In the genomic region with DNA sequence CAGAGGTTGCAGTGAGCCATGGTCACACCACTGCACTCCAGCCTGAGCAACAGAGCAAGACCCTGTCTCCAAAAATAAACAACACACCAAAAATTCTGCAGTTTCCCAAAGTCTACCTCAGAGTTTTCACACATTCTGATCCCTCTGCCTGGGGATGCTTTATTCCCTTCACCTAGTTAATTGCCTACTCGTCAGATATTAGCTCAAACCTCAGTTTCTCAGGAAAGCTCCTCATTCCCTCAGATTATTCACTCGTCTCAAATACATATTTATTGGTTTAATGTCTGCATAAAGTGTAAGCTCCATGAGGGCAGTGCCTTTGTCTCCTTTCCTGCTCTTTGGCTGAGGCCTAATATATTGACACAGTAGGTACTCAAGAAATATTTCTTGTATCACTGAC, we compare ENCODE assay signal across 24 cellular contexts. TPM values are rescaled to one million over a fixed set of nuclear protein-coding genes. Genes with fewer than 3 reads are reported as not detected.
DNase-seq lines count a peak whose midpoint lies in the region; ATAC-seq and TF ChIP-seq lines count a peak whose summit lies in the region.
"Had no signal": no experiment of that assay in that cellular context is flagged by ENCODE, and none has a peak within 500 bp of the region (broad histone marks: within the 10 kb centered on the region; RNA-seq: fewer than 3 reads in every experiment).

No MANE protein-coding gene starts in this region.

- no peaks in the 10 kb centered on the region for H3K9me3 Mint-ChIP-seq in activated CD4-positive, alpha-beta T cell treated with anti-CD3 and anti-CD28 coated beads, Interleukin-2, amount 10 ng/mL, durations not matched to agents 24 days and 14 days
- H3K9me3 Mint-ChIP-seq in CD4-positive, alpha-beta T cell, result no peaks in the 10 kb centered on the region
- H3K9me3 Mint-ChIP-seq in WTC11, result 0 out of 2 replicates have a peak, but pooled peaks cover 5% of the 10 kb centered on the region
- peaks cover 3% of the 10 kb centered on the region for H3K9me3 Mint-ChIP-seq in neural crest cell
- no peaks in the 10 kb centered on the region for H3K9me3 Mint-ChIP-seq in type B pancreatic cell
- H3K9me3 Mint-ChIP-seq: CD8-positive, alpha-beta T cell; HFFc6 had no signal

- H3K9me3 ChIP-seq in CD4-positive, alpha-beta T cell (ENCODE audit: control insufficient read depth, low read length), result no peaks in the 10 kb centered on the region
- no peaks in the 10 kb centered on the region for H3K9me3 ChIP-seq in aorta (ENCODE audit: control insufficient read depth, low read length)
- H3K9me3 ChIP-seq: BE2C; BLaER1 treated with 17β-estradiol and CSF1 and Interleukin-3, amounts not matched to agents 10 nM and 100 nM; Caco-2 had no signal

- H3K4me3 ChIP-seq in aorta (ENCODE audit: low read length in 2 of 2), result no peak overlapping the region
- H3K4me3 ChIP-seq: BLaER1 treated with 17β-estradiol and CSF1 and Interleukin-3, amounts not matched to agents 10 nM and 100 nM; GM12878; GM23248 had no signal

- H3K4me1 Mint-ChIP-seq in activated CD4-positive, alpha-beta T cell treated with anti-CD3 and anti-CD28 coated beads, Interleukin-2, amount 10 ng/mL, durations not matched to agents 24 days and 14 days, result peaks cover 20% of the 10 kb centered on the region
- peaks cover 29% of the 10 kb centered on the region for H3K4me1 Mint-ChIP-seq in CD4-positive, alpha-beta T cell (ENCODE audit: low read depth)
- H3K4me1 Mint-ChIP-seq in WTC11 (peaks cover 10% of the 10 kb centered on the region), neural crest cell (peaks cover 22% of the 10 kb centered on the region), type B pancreatic cell (ENCODE audit: unreplicated experiment) (peaks cover 9% of the 10 kb centered on the region)

- H3K36me3 ChIP-seq in aorta (ENCODE audit: control insufficient read depth in 1 of 2, insufficient read depth in 2 of 2, low read length in 1 of 2), result no peaks in the 10 kb centered on the region

- H3K27ac Mint-ChIP-seq in activated CD4-positive, alpha-beta T cell treated with anti-CD3 and anti-CD28 coated beads, Interleukin-2, amount 10 ng/mL, durations not matched to agents 24 days and 14 days, result no peak overlapping the region
- H3K27ac Mint-ChIP-seq in CD4-positive, alpha-beta T cell, result peak overlapping the region; percentile 24
- H3K27ac Mint-ChIP-seq in WTC11 (0 out of 2 replicates have a peak overlapping the region, but pooled peaks have one; percentile 28), neural crest cell (ENCODE audit: unreplicated experiment) (no peak overlapping the region), type B pancreatic cell (no peak overlapping the region)
- H3K27ac Mint-ChIP-seq: CD14-positive monocyte; CD8-positive, alpha-beta T cell; HFFc6 had no signal

- peak; percentile 48 for DNase-seq in activated CD4-positive, alpha-beta T cell treated with anti-CD3 and anti-CD28 coated beads, Interleukin-2, amount 10 ng/mL, durations not matched to agents 24 days and 14 days
- DNase-seq in activated CD4-positive, alpha-beta T cell treated with anti-CD3 and anti-CD28 coated beads, Interleukin-2, amount 50 U/mL, for 1 hour, result no peak
- no peak for DNase-seq in CD4-positive, alpha-beta T cell
- DNase-seq in WTC11 (ENCODE audit: low spot score) (no peak), neural crest cell (ENCODE audit: low read depth, low spot score) (no peak), aorta (no peak), type B pancreatic cell (ENCODE audit: extremely low spot score, unreplicated experiment) (no peak)
- DNase-seq: ACHN; AML-193; BE2C; Caco-2; CD8-positive, alpha-beta T cell; DMS79; EL; GDM1; GM23248; H9; HFFc6 had no signal

- no peaks in the 10 kb centered on the region for H3K4me1 ChIP-seq in aorta (ENCODE audit: control insufficient read depth in 1 of 2, insufficient read depth in 2 of 2, low read length in 2 of 2)
- H3K4me1 ChIP-seq: BE2C had no signal

- no peaks in the 10 kb centered on the region for H3K27me3 Mint-ChIP-seq in activated CD4-positive, alpha-beta T cell treated with anti-CD3 and anti-CD28 coated beads, Interleukin-2, amount 10 ng/mL, durations not matched to agents 24 days and 14 days
- no peaks in the 10 kb centered on the region for H3K27me3 Mint-ChIP-seq in CD4-positive, alpha-beta T cell
- H3K27me3 Mint-ChIP-seq in WTC11 (ENCODE audit: low read depth), result no peaks in the 10 kb centered on the region
- peaks cover 13% of the 10 kb centered on the region for H3K27me3 Mint-ChIP-seq in neural crest cell (ENCODE audit: low read depth)
- H3K27me3 Mint-ChIP-seq in type B pancreatic cell, result no peaks in the 10 kb centered on the region

- CTCF ChIA-PET in CD4-positive, alpha-beta T cell (lab: Charles Lee), result no interaction called here
- CTCF ChIA-PET in WTC11 (lab: Charles Lee), result interaction anchor here (0.6 kb wide), 1 partner anchor 23 kb away, joined by 3 read pairs; no protein-coding TSS in a partner anchor

- intact Hi-C loops in activated CD4-positive, alpha-beta T cell treated with anti-CD3 and anti-CD28 coated beads, Interleukin-2, amount 10 ng/mL, durations not matched to agents 24 days and 14 days (cut with micrococcal nuclease), result loop anchor here (10.0 kb wide), 1 partner anchor 826 kb away; a partner anchor contains a TSS
- intact Hi-C loops in CD4-positive, alpha-beta T cell (cut with DNase I, micrococcal nuclease), result loop anchor here in 1 of 2 experiments (5.0 to 10.0 kb wide), 2 partner anchors 271 to 554 kb away; a partner anchor contains a TSS
- intact Hi-C loops in aorta (cut with DNase I), result loop anchor here in 1 of 2 donors (5.0 kb wide), 1 partner anchor 51 kb away; a partner anchor contains a TSS

- no peak for ATAC-seq in CD4-positive, alpha-beta T cell (ENCODE audit: poor library complexity)
- ATAC-seq in WTC11, result no peak
- ATAC-seq in aorta (ENCODE audit: low FRiP score), result no peak
- no peak for ATAC-seq in HG03432 (IDR thresholded peaks at IDR 0.05; ENCODE audit: unreplicated experiment)
- ATAC-seq: CD8-positive, alpha-beta T cell; GM12878; HCT116 had no signal

- H3K4me3 Mint-ChIP-seq in activated CD4-positive, alpha-beta T cell treated with anti-CD3 and anti-CD28 coated beads, Interleukin-2, amount 10 ng/mL, durations not matched to agents 24 days and 14 days, result no peak overlapping the region
- peak overlapping the region; percentile 15 for H3K4me3 Mint-ChIP-seq in CD4-positive, alpha-beta T cell
- H3K4me3 Mint-ChIP-seq in WTC11, result no peak overlapping the region
- peak overlapping the region; percentile 38 for H3K4me3 Mint-ChIP-seq in neural crest cell
- no peak overlapping the region for H3K4me3 Mint-ChIP-seq in type B pancreatic cell
- H3K4me3 Mint-ChIP-seq: CD14-positive monocyte; CD8-positive, alpha-beta T cell; H9; HFFc6 had no signal

- 95 to 97% methylated on average over 2 of the region's 2 CpGs for WGBS in aorta, 2 donors

- POLR2A ChIA-PET in CD4-positive, alpha-beta T cell (lab: Charles Lee), result interaction anchor here (7.4 kb wide), 1 partner anchor 50 kb away, joined by 149 read pairs; a partner anchor contains a TSS
- POLR2A ChIA-PET in WTC11 (lab: Charles Lee), result no interaction called here

- no peaks in the 10 kb centered on the region for H3K27me3 ChIP-seq in CD4-positive, alpha-beta T cell (ENCODE audit: control insufficient read depth, insufficient read depth, low read length)
- H3K27me3 ChIP-seq in aorta (ENCODE audit: control insufficient read depth in 1 of 2, insufficient read depth in 2 of 2, low read length in 1 of 2), result no peaks in the 10 kb centered on the region
- H3K27me3 ChIP-seq: BE2C; BLaER1 treated with 17β-estradiol and CSF1 and Interleukin-3, amounts not matched to agents 10 nM and 100 nM had no signal

- H3K36me3 Mint-ChIP-seq in activated CD4-positive, alpha-beta T cell treated with anti-CD3 and anti-CD28 coated beads, Interleukin-2, amount 10 ng/mL, durations not matched to agents 24 days and 14 days (ENCODE audit: low read depth), result peaks cover 42% of the 10 kb centered on the region
- H3K36me3 Mint-ChIP-seq in CD4-positive, alpha-beta T cell (ENCODE audit: low read depth), result peaks cover 28% of the 10 kb centered on the region
- H3K36me3 Mint-ChIP-seq in WTC11, result peaks cover 43% of the 10 kb centered on the region
- peaks cover 14% of the 10 kb centered on the region for H3K36me3 Mint-ChIP-seq in neural crest cell (ENCODE audit: low read depth)
- H3K36me3 Mint-ChIP-seq in type B pancreatic cell, result peaks cover 12% of the 10 kb centered on the region

- TF ChIP-seq CTCF in CD4-positive, alpha-beta T cell (IDR thresholded peaks at IDR 0.05), result no peak
- TF ChIP-seq CTCF in WTC11 (IDR thresholded peaks at IDR 0.05) (no peak), neural crest cell (conservative IDR thresholded peaks at IDR 0.05) (no peak), type B pancreatic cell (conservative IDR thresholded peaks at IDR 0.05) (no peak)

- no peak overlapping the region for H3K27ac ChIP-seq in CD4-positive, alpha-beta T cell (ENCODE audit: low read depth, low read length)
- no peak overlapping the region for H3K27ac ChIP-seq in aorta (ENCODE audit: low read depth in 1 of 2, low read length in 2 of 2)
- H3K27ac ChIP-seq: 22Rv1; BLaER1 treated with 17β-estradiol and CSF1 and Interleukin-3, amounts not matched to agents 10 nM and 100 nM; GM23248 had no signal

TF ChIP-seq in WTC11, 78 proteins besides CTCF, POLR2A, EP300 and RAD21 (continues in another document):
- TF ChIP-seq ESRRA (CRISPR knock-in tag; IDR thresholded peaks at IDR 0.05; ENCODE audit: borderline replicate concordance) (no peak), SMAD3 (CRISPR knock-in tag; IDR thresholded peaks at IDR 0.05; ENCODE audit: borderline replicate concordance) (no peak), ZNF317 (CRISPR knock-in tag; IDR thresholded peaks at IDR 0.05; ENCODE audit: borderline replicate concordance, low read depth) (no peak), ELF4 (CRISPR knock-in tag; IDR thresholded peaks at IDR 0.05; ENCODE audit: low read depth) (no peak)

RNA-seq across cellular contexts. Expression of a gene that starts 2.5 kb away (rescaled TPM):
- 243 and 258 TPM in 2 replicates for total RNA-seq in activated CD4-positive, alpha-beta T cell treated with anti-CD3 and anti-CD28 coated beads, Interleukin-2, amount 10 ng/mL, durations not matched to agents 24 days and 14 days
- total RNA-seq in CD4-positive, alpha-beta T cell, result 100 to 1,000 TPM; 376 to 401 TPM
- total RNA-seq in WTC11 (2021), result 228 to 290 TPM (median 233 TPM) in 3 replicates
- total RNA-seq in neural crest cell, result 321 and 329 TPM in 2 replicates
- 100 to 1,000 TPM; 183 to 194 TPM for total RNA-seq in aorta
- 100 to 1,000 TPM; 104 to 163 TPM for polyA plus RNA-seq in aorta
- total RNA-seq in type B pancreatic cell (ENCODE audit: low replicate concordance), result 185 and 276 TPM in 2 replicates

RNA-seq across cellular contexts. Expression of a gene that starts 50.6 kb away (rescaled TPM):
- total RNA-seq in activated CD4-positive, alpha-beta T cell treated with anti-CD3 and anti-CD28 coated beads, Interleukin-2, amount 10 ng/mL, durations not matched to agents 24 days and 14 days, result 83.3 and 93.8 TPM in 2 replicates
- 100 to 1,000 TPM; 151 to 156 TPM for total RNA-seq in CD4-positive, alpha-beta T cell
- total RNA-seq in WTC11 (2021), result 122 to 126 TPM (median 126 TPM) in 3 replicates
- total RNA-seq in neural crest cell, result 103 and 104 TPM in 2 replicates
- 10 to 100 TPM; 77.6 to 82.1 TPM for total RNA-seq in aorta
- polyA plus RNA-seq in aorta, result 100 to 1,000 TPM; 102 to 154 TPM
- 51.7 and 87.7 TPM in 2 replicates for total RNA-seq in type B pancreatic cell (ENCODE audit: low replicate concordance)

Comparison
In these comparisons a context has a peak if more than half of its experiments do, and no peak if none do; other contexts are left out.
1. H3K27ac Mint-ChIP-seq: peak in CD4-positive, alpha-beta T cell (single experiment) and WTC11 (single experiment); none in activated CD4-positive, alpha-beta T cell treated with anti-CD3 and anti-CD28 coated beads, Interleukin-2, amount 10 ng/mL, durations not matched to agents 24 days and 14 days (single experiment), neural crest cell (single experiment) and type B pancreatic cell (single experiment).
2. H3K4me3 Mint-ChIP-seq: peak in CD4-positive, alpha-beta T cell (single experiment) and neural crest cell (single experiment); none in activated CD4-positive, alpha-beta T cell treated with anti-CD3 and anti-CD28 coated beads, Interleukin-2, amount 10 ng/mL, durations not matched to agents 24 days and 14 days (single experiment), WTC11 (single experiment) and type B pancreatic cell (single experiment).